8 cellular contexts compared by ENCODE assay signal in the genomic region with DNA sequence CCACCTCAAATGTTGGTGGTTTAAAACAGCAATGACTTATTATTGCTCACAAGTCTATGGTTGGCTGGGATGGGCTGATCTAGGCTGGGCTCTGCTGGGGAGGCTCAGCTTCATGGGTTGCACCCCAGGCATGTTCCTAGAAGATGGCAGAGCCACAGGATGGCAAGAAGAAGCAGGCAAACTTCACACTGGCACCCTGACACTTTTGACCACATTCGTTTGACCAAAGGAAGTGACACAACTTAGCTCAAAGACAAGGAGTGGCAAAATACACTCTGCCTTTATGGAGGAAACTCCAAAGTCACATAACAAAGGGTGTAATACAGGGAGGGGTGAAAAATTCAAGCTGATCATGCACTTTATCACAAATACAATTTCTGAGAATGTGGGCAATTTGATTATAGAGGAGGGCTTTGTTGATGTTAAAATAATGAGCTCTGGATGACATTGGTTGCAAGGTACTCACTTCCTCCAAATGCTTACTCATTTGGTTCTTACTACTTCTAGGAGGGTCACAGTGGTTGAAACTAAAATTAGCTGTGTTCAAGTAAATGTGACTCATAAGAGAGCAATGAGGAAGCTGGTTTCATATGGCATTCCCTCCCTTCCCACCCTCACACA.
A peak's percentile ranks its signal among the peaks of the same experiment; 100 is the strongest.
DNase-seq lines count a peak whose midpoint lies in the region; ATAC-seq and TF ChIP-seq lines count a peak whose summit lies in the region.

No MANE protein-coding gene starts in this region.

- H3K27me3 ChIP-seq in CD8-positive, alpha-beta memory T cell (ENCODE audit: insufficient read depth, low read length, poor library complexity, severe bottlenecking), result no peaks in the 10 kb centered on the region

- no peaks in the 10 kb centered on the region for H3K9me3 ChIP-seq in CD8-positive, alpha-beta memory T cell (ENCODE audit: low read length)

- peak overlapping the region; percentile 98 for H3K27ac Mint-ChIP-seq in activated CD4-positive, alpha-beta memory T cell treated with anti-CD3 and anti-CD28 coated beads, Interleukin-2, amount 10 ng/mL, durations not matched to agents 7 days and 5 days
- peak overlapping the region in 2 of 8 donors; percentile 20 to 52 for H3K27ac Mint-ChIP-seq in CD8-positive, alpha-beta memory T cell

- peak; percentile 98 for ATAC-seq in GM21423 (IDR thresholded peaks at IDR 0.05; ENCODE audit: unreplicated experiment)

- H3K4me1 ChIP-seq in CD8-positive, alpha-beta memory T cell (ENCODE audit: insufficient read depth, low read length), result no peaks in the 10 kb centered on the region

- peaks cover 16% of the 10 kb centered on the region for H3K27me3 Mint-ChIP-seq in activated CD4-positive, alpha-beta memory T cell treated with anti-CD3 and anti-CD28 coated beads, Interleukin-2, amount 10 ng/mL, durations not matched to agents 7 days and 5 days
- H3K27me3 Mint-ChIP-seq in CD8-positive, alpha-beta memory T cell, result peaks cover 0 to 10% of the 10 kb centered on the region in 2 donors

- DNase-seq in GM12864 (ENCODE audit: low read depth) (peak; percentile 33), HK-2 (ENCODE audit: unreplicated experiment) (peak; percentile 39), kidney tubule cell (ENCODE audit: low spot score) (peak; percentile 98), cerebellum (ENCODE audit: low spot score) (no peak), NCI-H345 (lab: John Stamatoyannopoulos, UW) (no peak)
- peak; percentile 51 for DNase-seq in activated CD4-positive, alpha-beta memory T cell treated with anti-CD3 and anti-CD28 coated beads, Interleukin-2, amount 10 ng/mL, durations not matched to agents 7 days and 5 days
- DNase-seq in CD8-positive, alpha-beta memory T cell, result no peak

- H3K36me3 ChIP-seq in CD8-positive, alpha-beta memory T cell (ENCODE audit: insufficient read depth, low read length), result no peaks in the 10 kb centered on the region

- H3K4me3 ChIP-seq in GM12864 (ENCODE audit: low read depth, low read length), result no peak overlapping the region
- H3K4me3 ChIP-seq in CD8-positive, alpha-beta memory T cell (ENCODE audit: low read length), result no peak overlapping the region

- peaks cover 30% of the 10 kb centered on the region for H3K36me3 Mint-ChIP-seq in activated CD4-positive, alpha-beta memory T cell treated with anti-CD3 and anti-CD28 coated beads, Interleukin-2, amount 10 ng/mL, durations not matched to agents 7 days and 5 days (ENCODE audit: low read depth)
- no peaks in the 10 kb centered on the region for H3K36me3 Mint-ChIP-seq in CD8-positive, alpha-beta memory T cell

- H3K9me3 Mint-ChIP-seq in activated CD4-positive, alpha-beta memory T cell treated with anti-CD3 and anti-CD28 coated beads, Interleukin-2, amount 10 ng/mL, durations not matched to agents 7 days and 5 days, result peaks cover 10% of the 10 kb centered on the region
- H3K9me3 Mint-ChIP-seq in CD8-positive, alpha-beta memory T cell, result no peaks in the 10 kb centered on the region

- H3K27ac ChIP-seq in CD8-positive, alpha-beta memory T cell (ENCODE audit: low read depth, low read length), result no peak overlapping the region

- no peak for TF ChIP-seq CTCF in GM12864 (IDR thresholded peaks at IDR 0.05; ENCODE audit: low read depth, low read length, missing control alignments)

- peak overlapping the region; percentile 32 for H3K4me3 Mint-ChIP-seq in activated CD4-positive, alpha-beta memory T cell treated with anti-CD3 and anti-CD28 coated beads, Interleukin-2, amount 10 ng/mL, durations not matched to agents 7 days and 5 days
- no peak overlapping the region for H3K4me3 Mint-ChIP-seq in CD8-positive, alpha-beta memory T cell

- H3K4me1 Mint-ChIP-seq in activated CD4-positive, alpha-beta memory T cell treated with anti-CD3 and anti-CD28 coated beads, Interleukin-2, amount 10 ng/mL, durations not matched to agents 7 days and 5 days, result peaks cover 46% of the 10 kb centered on the region
- peaks cover 5 to 11% (median 10%) of the 10 kb centered on the region in 3 donors for H3K4me1 Mint-ChIP-seq in CD8-positive, alpha-beta memory T cell

- POLR2A ChIA-PET in activated CD4-positive, alpha-beta memory T cell treated with anti-CD3 and anti-CD28 coated beads, Interleukin-2, amount 10 ng/mL, durations not matched to agents 7 days and 5 days (lab: Charles Lee), result interaction anchor here (0.8 to 2.4 kb wide), 12 partner anchors 15 to 375 kb away, joined by 3 to 15 read pairs (median 5); a partner anchor contains a TSS
- POLR2A ChIA-PET in CD8-positive, alpha-beta memory T cell (lab: Charles Lee), result no interaction called here

- CTCF ChIA-PET in activated CD4-positive, alpha-beta memory T cell treated with anti-CD3 and anti-CD28 coated beads, Interleukin-2, amount 10 ng/mL, durations not matched to agents 7 days and 5 days (lab: Charles Lee), result interaction anchor here (0.8 to 1.6 kb wide), 6 partner anchors 12 to 262 kb away, joined by 3 to 4 read pairs (median 4); no protein-coding TSS in a partner anchor
- CTCF ChIA-PET in CD8-positive, alpha-beta memory T cell (lab: Charles Lee), result no interaction called here

Comparison
In these comparisons a context has a peak if more than half of its experiments do, and no peak if none do; other contexts are left out.
1. DNase-seq: peak in GM12864 (single experiment), HK-2 (single experiment), activated CD4-positive, alpha-beta memory T cell treated with anti-CD3 and anti-CD28 coated beads, Interleukin-2, amount 10 ng/mL, durations not matched to agents 7 days and 5 days (single experiment) and kidney tubule cell (single experiment); none in cerebellum (single experiment), NCI-H345 (single experiment) and CD8-positive, alpha-beta memory T cell (0 of 5).